ENCODE assay signal across 11 cellular contexts in the genomic region with DNA sequence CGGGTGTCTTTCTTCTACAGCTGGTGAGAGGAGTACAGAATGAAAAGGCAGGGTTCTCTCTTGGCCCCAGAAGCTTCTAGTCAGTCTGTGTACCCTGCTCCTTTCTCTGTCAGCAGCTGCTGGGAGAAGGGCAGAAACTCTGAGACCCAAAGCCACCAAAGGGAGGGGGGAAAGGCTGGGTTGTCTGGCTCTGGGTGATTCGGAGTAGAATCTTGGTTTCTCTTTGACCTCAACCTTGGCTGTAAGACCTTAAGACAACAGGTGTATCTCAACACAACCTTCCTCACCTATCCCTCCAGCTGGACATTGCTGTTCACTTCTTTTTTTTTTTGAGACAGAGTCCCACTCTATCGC. TPM values are rescaled to one million over a fixed set of nuclear protein-coding genes. Genes with fewer than 3 reads are reported as not detected.
DNase-seq lines count a peak whose midpoint lies in the region; ATAC-seq and TF ChIP-seq lines count a peak whose summit lies in the region.
"Had no signal": no experiment of that assay in that cellular context is flagged by ENCODE, and none has a peak within 500 bp of the region (broad histone marks: within the 10 kb centered on the region; RNA-seq: fewer than 3 reads in every experiment).

No MANE protein-coding gene starts in this region.

- intact Hi-C loops in PC-3 (cut with micrococcal nuclease) (no loop called here), esophagus squamous epithelium (cut with DNase I) (no loop called here)

- H2AFZ ChIP-seq in DND-41 (ENCODE audit: low read depth, low read length) (0 out of 2 replicates have a peak overlapping the region, but pooled peaks have one; percentile 13), PC-3 (ENCODE audit: low read length) (no peak overlapping the region)

- H3K79me2 ChIP-seq in DND-41 (ENCODE audit: insufficient read depth, low read length) (peaks cover 10% of the 10 kb centered on the region), PC-3 (ENCODE audit: low read length) (peaks cover 10% of the 10 kb centered on the region)

- no peak for TF ChIP-seq CTCF in DND-41 (IDR thresholded peaks at IDR 0.05; ENCODE audit: borderline replicate concordance, extremely low read depth, low read length, poor library complexity, severe bottlenecking)
- no peak for TF ChIP-seq CTCF in PC-3 (conservative IDR thresholded peaks at IDR 0.05; ENCODE audit: low read depth, low read length)
- TF ChIP-seq CTCF in esophagus squamous epithelium (IDR thresholded peaks at IDR 0.05) = no peak

- BruUV-seq in PC-3 (replicated peaks; lab: Mats Ljungman, UMichigan) = no TSS peak

- no peak overlapping the region for H3K4me3 ChIP-seq in DND-41 (ENCODE audit: low read depth in 1 of 2, low read length in 2 of 2)
- H3K4me3 ChIP-seq in PC-3 (ENCODE audit: low read length) = no peak overlapping the region
- H3K4me3 ChIP-seq in esophagus squamous epithelium = no peak overlapping the region
- H3K4me3 ChIP-seq in skeletal muscle tissue (ENCODE audit: low read length in 3 of 3) = peak overlapping the region in 1 of 3 donors; percentile 22

- DNase-seq in DND-41 (no peak), PC-3 (no peak), esophagus squamous epithelium (lab: John Stamatoyannopoulos, UW) (no peak), erythroblast (lab: John Stamatoyannopoulos, UW) (no peak), NCI-H82 (lab: John Stamatoyannopoulos, UW) (no peak), SHP77 treated with DMSO at 0.1 percent for 48 hours (lab: John Stamatoyannopoulos, UW) (no peak), pons (ENCODE audit: low spot score) (no peak)
- DNase-seq: effector CD8-positive, alpha-beta T cell; NCI-H510A; SW 1271 had no signal

- H3K27me3 ChIP-seq in DND-41 (ENCODE audit: insufficient read depth, low read length, poor library complexity) (no peaks in the 10 kb centered on the region), PC-3 (ENCODE audit: low read length) (no peaks in the 10 kb centered on the region), esophagus squamous epithelium (no peaks in the 10 kb centered on the region), skeletal muscle tissue (ENCODE audit: control insufficient read depth in 3 of 3, insufficient read depth in 3 of 3, low read length in 3 of 3) (no peaks in the 10 kb centered on the region)

- H3K4me1 ChIP-seq in DND-41 (ENCODE audit: insufficient read depth, low read length) (peaks cover 50% of the 10 kb centered on the region), PC-3 (ENCODE audit: insufficient read depth, low read length) (peaks cover 42% of the 10 kb centered on the region), esophagus squamous epithelium (peaks cover 78 to 82% (median 78%) of the 10 kb centered on the region in 3 donors), skeletal muscle tissue (ENCODE audit: control insufficient read depth in 3 of 3, insufficient read depth in 3 of 3, low read length in 3 of 3) (peaks cover 77 to 88% (median 77%) of the 10 kb centered on the region in 3 donors)

- H3K9ac ChIP-seq in DND-41 (ENCODE audit: low read depth, low read length) = no peak overlapping the region
- H3K9ac ChIP-seq in PC-3 (ENCODE audit: low read length) = no peak overlapping the region
- H3K9ac ChIP-seq in skeletal muscle tissue (ENCODE audit: low read depth in 1 of 3, low read length in 3 of 3) = peak overlapping the region in 2 of 3 donors; percentile 59 to 84

- H3K36me3 ChIP-seq in DND-41 (ENCODE audit: insufficient read depth, low read length) = no peaks in the 10 kb centered on the region
- no peaks in the 10 kb centered on the region for H3K36me3 ChIP-seq in PC-3 (ENCODE audit: low read depth, low read length)
- no peaks in the 10 kb centered on the region for H3K36me3 ChIP-seq in esophagus squamous epithelium
- H3K36me3 ChIP-seq in skeletal muscle tissue (ENCODE audit: control insufficient read depth in 3 of 3, insufficient read depth in 3 of 3, low read length in 3 of 3) = peaks cover 0 to 10% (median 0%) of the 10 kb centered on the region in 3 donors

- ATAC-seq in DND-41 (ENCODE audit: insufficient read depth, low read depth) = no peak
- no peak for ATAC-seq in PC-3

- H3K9me2 ChIP-seq in PC-3 (replicated peaks; ENCODE audit: low read length) = no peaks in the 10 kb centered on the region

- no peak overlapping the region for H3K4me2 ChIP-seq in DND-41 (ENCODE audit: insufficient read depth, low read length)
- H3K4me2 ChIP-seq in PC-3 (ENCODE audit: low read length) = no peak overlapping the region

- WGBS in esophagus squamous epithelium, 2 donors = 51 to 65% methylated on average over 3 of the region's 3 CpGs

- CTCF ChIA-PET in PC-3 (lab: Charles Lee) = no interaction called here

- H3F3A ChIP-seq in PC-3 (ENCODE audit: low read length, unreplicated experiment) = no peaks in the 10 kb centered on the region

- TF ChIP-seq POLR2A in esophagus squamous epithelium (IDR thresholded peaks at IDR 0.05) = no peak
- no peak for TF ChIP-seq POLR2A in erythroblast (IDR thresholded peaks at IDR 0.05; ENCODE audit: low read length)

- H3K27ac ChIP-seq in DND-41 (ENCODE audit: low read length) = no peak overlapping the region
- H3K27ac ChIP-seq in PC-3 (ENCODE audit: low read length) = peak overlapping the region; percentile 21; the same call in 1 of the 2 replicates
- peak overlapping the region; percentile 86 to 100 (median 98) for H3K27ac ChIP-seq in esophagus squamous epithelium
- peak overlapping the region; percentile 99 for H3K27ac ChIP-seq in skeletal muscle tissue (ENCODE audit: low read depth, low read length)

- H3K9me3 ChIP-seq in DND-41 (ENCODE audit: insufficient read depth, low read length, severe bottlenecking) = no peaks in the 10 kb centered on the region
- H3K9me3 ChIP-seq in PC-3 (ENCODE audit: low read length) = no peaks in the 10 kb centered on the region
- H3K9me3 ChIP-seq in esophagus squamous epithelium = no peaks in the 10 kb centered on the region
- H3K9me3 ChIP-seq in skeletal muscle tissue (ENCODE audit: control insufficient read depth in 3 of 3, low read length in 3 of 3) = no peaks in the 10 kb centered on the region

- H4K20me1 ChIP-seq in DND-41 (ENCODE audit: insufficient read depth, low read length) (no peaks in the 10 kb centered on the region), PC-3 (ENCODE audit: low read length) (0 out of 2 replicates have a peak, but pooled peaks cover under 1% of the 10 kb centered on the region)

- POLR2A ChIA-PET in PC-3 (lab: Charles Lee; ENCODE audit: unreplicated experiment) = interaction anchor here (0.9 kb wide), 1 partner anchor 13 kb away, joined by 4 read pairs; no protein-coding TSS in a partner anchor

RNA-seq across cellular contexts. Expression of gene NR1D1, which starts 3.3 kb away (rescaled TPM):
- total RNA-seq in PC-3 (2014; rRNA removed) = 7.1 and 9.2 TPM in 2 replicates
- total RNA-seq in esophagus squamous epithelium = 10 to 100 TPM in 1 of 4 donors, 1 to 10 TPM in 3; 3.8 to 16.4 (median 5.4) TPM
- total RNA-seq in skeletal muscle tissue = 1.0 TPM

RNA-seq across cellular contexts. Expression of gene MSL1, which starts 18.1 kb away (rescaled TPM):
- total RNA-seq in PC-3 (2014; rRNA removed) (22.2 and 38.1 TPM in 2 replicates), esophagus squamous epithelium (10 to 100 TPM; 41.5 to 59.9 (median 51.5) TPM), skeletal muscle tissue (53.8 TPM)

RNA-seq across cellular contexts. Expression of gene CASC3, which starts 36.6 kb away (rescaled TPM):
- total RNA-seq in PC-3 (2014; rRNA removed) (27.3 and 39.2 TPM in 2 replicates), esophagus squamous epithelium (10 to 100 TPM; 23.7 to 62.6 (median 27.8) TPM), skeletal muscle tissue (21.4 TPM)

RNA-seq across cellular contexts. Expression of gene THRA, which starts 41.0 kb away (rescaled TPM):
- total RNA-seq in PC-3 (2014; rRNA removed) = 6.6 and 11.2 TPM in 2 replicates
- 10 to 100 TPM in 2 of 4 donors, 1 to 10 TPM in 2; 4.2 to 27.1 (median 13.4) TPM for total RNA-seq in esophagus squamous epithelium
- total RNA-seq in skeletal muscle tissue = 30.8 TPM

RNA-seq across cellular contexts. Expression of gene MED24, which starts 49.5 kb away (rescaled TPM):
- total RNA-seq in PC-3 (2014; rRNA removed) (73.0 and 78.7 TPM in 2 replicates), esophagus squamous epithelium (10 to 100 TPM; 44.2 to 56.1 (median 49.0) TPM), skeletal muscle tissue (25.6 TPM)

Comparison
In these comparisons a context has a peak if more than half of its experiments do, and no peak if none do; other contexts are left out.
1. H3K9ac ChIP-seq: peak in skeletal muscle tissue (2 of 3); none in DND-41 (single experiment) and PC-3 (single experiment).